In the genomic region with DNA sequence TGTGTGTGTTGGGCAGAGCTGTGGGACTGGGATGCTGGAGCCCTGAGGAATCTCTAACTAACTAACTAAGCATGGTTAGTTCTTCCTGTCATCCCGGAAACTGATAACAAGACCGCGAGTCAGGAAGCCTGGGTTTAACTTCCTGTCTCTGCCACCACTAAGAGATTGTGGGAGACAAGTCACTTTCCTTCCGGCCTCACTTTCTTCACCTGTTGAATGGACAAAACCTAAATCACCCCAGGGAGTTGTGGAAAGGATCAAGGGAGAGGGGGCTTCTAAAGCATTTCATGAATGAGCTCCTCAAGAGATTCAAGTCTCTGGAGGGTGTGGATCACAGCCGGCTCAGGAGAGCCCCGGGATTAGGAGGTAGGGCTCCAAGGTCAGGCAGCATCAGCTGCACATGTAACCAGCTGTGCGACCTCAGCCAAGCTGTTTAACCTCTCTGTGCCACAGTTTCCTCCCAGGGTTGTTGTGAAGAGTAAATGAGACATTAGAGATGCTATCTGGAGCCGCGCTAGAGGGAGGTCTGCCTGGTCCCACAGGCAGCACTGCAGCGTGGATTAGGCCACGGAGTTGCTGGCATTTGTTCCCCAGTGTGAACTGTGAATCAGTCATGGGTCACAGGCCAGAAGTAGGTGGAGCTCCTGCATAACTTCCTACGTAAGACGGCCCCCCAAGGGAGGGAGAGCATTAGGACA, we compare ENCODE assay signal across 8 cellular contexts.
DNase-seq lines count a peak whose midpoint lies in the region; ATAC-seq and TF ChIP-seq lines count a peak whose summit lies in the region.

No MANE protein-coding gene starts in this region.

- H3K27ac ChIP-seq in VCaP, result peak overlapping the region; percentile 99
- no peak overlapping the region for H3K27ac ChIP-seq in endodermal cell (ENCODE audit: low read depth, low read length)

- H3K27me3 Mint-ChIP-seq in endodermal cell (ENCODE audit: insufficient read depth), result no peaks in the 10 kb centered on the region

- H3K9ac ChIP-seq in endodermal cell (ENCODE audit: extremely low read depth, low read length, poor library complexity, severe bottlenecking), result no peak overlapping the region

- TF ChIP-seq CTCF in VCaP (conservative IDR thresholded peaks at IDR 0.05) (no peak), endodermal cell (conservative IDR thresholded peaks at IDR 0.05) (no peak), GM20000 (IDR thresholded peaks at IDR 0.05; ENCODE audit: extremely low read depth, missing control alignments) (no peak)

- H3K36me3 Mint-ChIP-seq in endodermal cell (ENCODE audit: low read depth), result no peaks in the 10 kb centered on the region
- H3K36me3 Mint-ChIP-seq in stimulated activated effector memory CD8-positive, alpha-beta T cell treated with anti-CD3 and anti-CD28 coated beads, Interleukin-12 subunit alpha, Interleukin-12 subunit beta, amount 100 ng/mL, for 72 hours, result peaks cover 5% of the 10 kb centered on the region

- H3K4me3 Mint-ChIP-seq in endodermal cell, result no peak overlapping the region
- peak overlapping the region; percentile 34 for H3K4me3 Mint-ChIP-seq in stimulated activated effector memory CD8-positive, alpha-beta T cell treated with anti-CD3 and anti-CD28 coated beads, Interleukin-12 subunit alpha, Interleukin-12 subunit beta, amount 100 ng/mL, for 72 hours

- H3K9me3 ChIP-seq in endodermal cell (ENCODE audit: control insufficient read depth, low read length), result no peaks in the 10 kb centered on the region

- H3K9me3 Mint-ChIP-seq in endodermal cell, result no peaks in the 10 kb centered on the region
- no peaks in the 10 kb centered on the region for H3K9me3 Mint-ChIP-seq in stimulated activated effector memory CD8-positive, alpha-beta T cell treated with anti-CD3 and anti-CD28 coated beads, Interleukin-12 subunit alpha, Interleukin-12 subunit beta, amount 100 ng/mL, for 72 hours

- peak; percentile 22 for DNase-seq in activated naive CD4-positive, alpha-beta T cell treated with Interleukin-2 at 50 U/mL for 16 hours
- no peak for DNase-seq in activated naive CD4-positive, alpha-beta T cell treated with anti-CD3 and anti-CD28 coated beads, Interleukin-2, amount 50 U/mL, for 16 hours
- DNase-seq in endodermal cell (peak; percentile 65), NCI-H2227 (lab: John Stamatoyannopoulos, UW; ENCODE audit: unreplicated experiment) (no peak), GM20000 (ENCODE audit: low spot score) (no peak)
- DNase-seq in stimulated activated effector memory CD8-positive, alpha-beta T cell treated with anti-CD3 and anti-CD28 coated beads, Interleukin-12 subunit alpha, Interleukin-12 subunit beta, amount 100 ng/mL, for 72 hours (ENCODE audit: low spot score in 2 of 2), result peak in 1 of 2 donors; percentile 68

- H3K4me1 ChIP-seq in endodermal cell (ENCODE audit: control insufficient read depth, insufficient read depth, low read length), result peaks cover 6% of the 10 kb centered on the region

- no peak overlapping the region for H3K4me3 ChIP-seq in endodermal cell (ENCODE audit: low read length)

- H3K27ac Mint-ChIP-seq in endodermal cell, result peak overlapping the region; percentile 70
- peak overlapping the region; percentile 24 for H3K27ac Mint-ChIP-seq in stimulated activated effector memory CD8-positive, alpha-beta T cell treated with anti-CD3 and anti-CD28 coated beads, Interleukin-12 subunit alpha, Interleukin-12 subunit beta, amount 100 ng/mL, for 72 hours

- H3K4me1 Mint-ChIP-seq in endodermal cell, result peaks cover 15% of the 10 kb centered on the region
- H3K4me1 Mint-ChIP-seq in stimulated activated effector memory CD8-positive, alpha-beta T cell treated with anti-CD3 and anti-CD28 coated beads, Interleukin-12 subunit alpha, Interleukin-12 subunit beta, amount 100 ng/mL, for 72 hours, result peaks cover 32% of the 10 kb centered on the region

- WGBS in endodermal cell (ENCODE audit: insufficient coverage in 1 of 2, insufficient read length in 1 of 2), 2 experiments, result 81 to 89% methylated on average over 7 to 13 of the region's 13 CpGs

- peak; percentile 66 for ATAC-seq in stimulated activated effector memory CD8-positive, alpha-beta T cell treated with anti-CD3 and anti-CD28 coated beads, Interleukin-12 subunit alpha, Interleukin-12 subunit beta, amount 100 ng/mL, for 72 hours
- ATAC-seq in HG03139 (IDR thresholded peaks at IDR 0.05; ENCODE audit: unreplicated experiment), result no peak

- no peaks in the 10 kb centered on the region for H3K36me3 ChIP-seq in endodermal cell (ENCODE audit: control insufficient read depth, insufficient read depth, low read length)

- no peaks in the 10 kb centered on the region for H3K27me3 ChIP-seq in endodermal cell (ENCODE audit: control insufficient read depth, insufficient read depth, low read length, poor library complexity, severe bottlenecking)

Comparison
In these comparisons a context has a peak if more than half of its experiments do, and no peak if none do; other contexts are left out.
1. DNase-seq: peak in activated naive CD4-positive, alpha-beta T cell treated with Interleukin-2 at 50 U/mL for 16 hours (single experiment) and endodermal cell (single experiment); none in activated naive CD4-positive, alpha-beta T cell treated with anti-CD3 and anti-CD28 coated beads, Interleukin-2, amount 50 U/mL, for 16 hours (single experiment), NCI-H2227 (single experiment) and GM20000 (single experiment).